Comparison of ENCODE assay signal across 1 cellular context in the genomic region with DNA sequence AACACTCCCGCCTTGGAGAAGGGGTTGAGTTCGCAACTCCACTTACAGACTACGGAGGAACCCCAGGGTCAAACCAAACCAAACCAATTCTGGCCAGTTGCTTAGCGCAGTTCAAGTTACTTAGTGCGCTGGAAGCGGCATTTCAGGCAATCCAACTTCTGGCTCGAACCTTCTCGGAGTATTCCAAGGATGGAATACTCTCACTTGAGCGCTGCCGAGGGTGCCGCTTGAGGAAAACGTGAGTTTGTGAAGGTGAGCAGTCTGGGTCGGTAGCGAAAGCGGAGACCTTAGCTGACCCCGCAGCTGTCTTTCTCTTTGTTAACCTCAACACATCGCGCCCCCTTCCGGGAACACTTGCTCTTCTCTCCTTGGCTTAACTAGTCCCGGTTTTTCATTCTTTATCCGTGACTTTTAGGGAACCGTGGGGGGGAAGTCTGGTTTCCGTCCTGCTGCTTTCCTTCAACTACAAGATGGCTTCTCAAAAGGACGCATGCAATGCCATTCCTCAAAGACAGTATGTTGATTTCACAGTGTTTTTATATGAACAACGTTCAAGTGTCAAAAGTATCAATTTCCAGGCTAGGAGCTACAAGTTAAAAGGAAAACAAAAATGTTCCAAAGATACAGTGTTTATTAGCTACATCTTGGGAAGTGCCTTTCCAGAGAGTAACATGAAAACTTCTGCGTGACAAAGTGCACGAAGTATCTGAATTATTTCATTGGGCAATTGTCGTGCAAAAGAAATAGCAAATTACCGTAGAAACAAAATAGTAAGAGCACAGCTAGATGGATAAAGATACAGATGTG.
TF ChIP-seq lines count a peak whose summit lies in the region.

No MANE protein-coding gene starts in this region.

TF ChIP-seq in HepG2, 621 proteins besides CTCF, POLR2A, EP300 and RAD21 (continued from another document and continues in another):
- TF ChIP-seq ARID5B (CRISPR knock-in tag; IDR thresholded peaks at IDR 0.05) (peak; percentile 39), NR3C1 (CRISPR knock-in tag; IDR thresholded peaks at IDR 0.05) (no peak), ATF3 (CRISPR knock-in tag; IDR thresholded peaks at IDR 0.05) (0 out of 2 replicates have a peak, but pooled peaks have one; percentile 7), NFE2L2 (IDR thresholded peaks at IDR 0.05; ENCODE audit: low read length) (no peak), ZNF101 (CRISPR knock-in tag; IDR thresholded peaks at IDR 0.05; ENCODE audit: borderline replicate concordance, low read depth) (no peak), GPBP1L1 (CRISPR knock-in tag; IDR thresholded peaks at IDR 0.05) (no peak), ZMYM4 (CRISPR knock-in tag; IDR thresholded peaks at IDR 0.05) (peak; percentile 48; the same call in 1 of the 2 replicates), TIGD3 (CRISPR knock-in tag; IDR thresholded peaks at IDR 0.05; ENCODE audit: borderline replicate concordance) (0 out of 2 replicates have a peak, but pooled peaks have one; percentile 22), ESRRA (CRISPR knock-in tag; IDR thresholded peaks at IDR 0.05; ENCODE audit: low read depth) (0 out of 2 replicates have a peak, but pooled peaks have one; percentile 51), ZNF839 (CRISPR knock-in tag; IDR thresholded peaks at IDR 0.05; ENCODE audit: borderline replicate concordance) (no peak), SOX13 (IDR thresholded peaks at IDR 0.05) (no peak), SOX13 (CRISPR knock-in tag; conservative IDR thresholded peaks at IDR 0.05 in 1 of 2, IDR thresholded peaks at IDR 0.05 in 1 of 2) (peak in 1 of 2 experiments; percentile 44; a peak in 1 of 4 replicates), ERF (CRISPR knock-in tag; IDR thresholded peaks at IDR 0.05) (0 out of 2 replicates have a peak, but pooled peaks have one; percentile 2), NR2F6 (IDR thresholded peaks at IDR 0.05) (peak; percentile 86), NR2F6 (CRISPR knock-in tag; IDR thresholded peaks at IDR 0.05) (peak; percentile 84), SRY (CRISPR knock-in tag; IDR thresholded peaks at IDR 0.05) (no peak; the same call in 1 of the 2 replicates), RARA (CRISPR knock-in tag; IDR thresholded peaks at IDR 0.05) (peak; percentile 42; the same call in 1 of the 2 replicates), HOMEZ (CRISPR knock-in tag; IDR thresholded peaks at IDR 0.05; ENCODE audit: low read depth) (0 out of 2 replicates have a peak, but pooled peaks have one; percentile 18), ZNF782 (CRISPR knock-in tag; IDR thresholded peaks at IDR 0.05; ENCODE audit: borderline replicate concordance) (peak; percentile 5; the same call in 1 of the 2 replicates), SYNCRIP (IDR thresholded peaks at IDR 0.05; ENCODE audit: insufficient read depth, low read depth, low read length) (no peak), DR1 (CRISPR knock-in tag; IDR thresholded peaks at IDR 0.05) (0 out of 2 replicates have a peak, but pooled peaks have one; percentile 28), KLF12 (CRISPR knock-in tag; IDR thresholded peaks at IDR 0.05; ENCODE audit: borderline replicate concordance) (0 out of 2 replicates have a peak, but pooled peaks have one; percentile 21), ZXDC (CRISPR knock-in tag; IDR thresholded peaks at IDR 0.05) (no peak), ZNF788 (CRISPR knock-in tag; IDR thresholded peaks at IDR 0.05; ENCODE audit: borderline replicate concordance) (no peak), KMT2A (CRISPR knock-in tag; IDR thresholded peaks at IDR 0.05) (peak; percentile 65; the same call in 1 of the 2 replicates), ZNF740 (CRISPR knock-in tag; IDR thresholded peaks at IDR 0.05) (peak; percentile 96), REXO4 (CRISPR knock-in tag; IDR thresholded peaks at IDR 0.05; ENCODE audit: borderline replicate concordance) (no peak), CHD4 (IDR thresholded peaks at IDR 0.05; ENCODE audit: borderline replicate concordance, low read length) (peak; percentile 38; the same call in 1 of the 2 replicates), ZNF552 (CRISPR knock-in tag; IDR thresholded peaks at IDR 0.05; ENCODE audit: borderline replicate concordance) (no peak), ZNF775 (CRISPR knock-in tag; IDR thresholded peaks at IDR 0.05; ENCODE audit: borderline replicate concordance) (no peak), PCBP1 (IDR thresholded peaks at IDR 0.05; ENCODE audit: borderline replicate concordance, low read depth, low read length) (no peak)
- TF ChIP-seq, protein P1, sequence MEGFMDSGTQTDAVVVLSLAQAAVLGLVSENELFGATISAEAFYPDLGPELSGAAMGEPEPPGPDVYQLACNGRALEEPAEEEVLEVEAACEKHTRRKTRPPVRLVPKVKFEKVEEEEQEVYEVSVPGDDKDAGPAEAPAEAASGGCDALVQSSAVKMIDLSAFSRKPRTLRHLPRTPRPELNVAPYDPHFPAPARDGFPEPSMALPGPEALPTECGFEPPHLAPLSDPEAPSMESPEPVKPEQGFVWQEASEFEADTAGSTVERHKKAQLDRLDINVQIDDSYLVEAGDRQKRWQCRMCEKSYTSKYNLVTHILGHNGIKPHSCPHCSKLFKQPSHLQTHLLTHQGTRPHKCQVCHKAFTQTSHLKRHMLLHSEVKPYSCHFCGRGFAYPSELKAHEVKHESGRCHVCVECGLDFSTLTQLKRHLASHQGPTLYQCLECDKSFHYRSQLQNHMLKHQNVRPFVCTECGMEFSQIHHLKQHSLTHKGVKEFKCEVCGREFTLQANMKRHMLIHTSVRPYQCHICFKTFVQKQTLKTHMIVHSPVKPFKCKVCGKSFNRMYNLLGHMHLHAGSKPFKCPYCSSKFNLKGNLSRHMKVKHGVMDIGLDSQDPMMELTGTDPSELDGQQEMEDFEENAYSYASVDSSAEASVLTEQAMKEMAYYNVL (CRISPR knock-in tag; IDR thresholded peaks at IDR 0.05; ENCODE audit: borderline replicate concordance): no peak
- TF ChIP-seq, protein P2, sequence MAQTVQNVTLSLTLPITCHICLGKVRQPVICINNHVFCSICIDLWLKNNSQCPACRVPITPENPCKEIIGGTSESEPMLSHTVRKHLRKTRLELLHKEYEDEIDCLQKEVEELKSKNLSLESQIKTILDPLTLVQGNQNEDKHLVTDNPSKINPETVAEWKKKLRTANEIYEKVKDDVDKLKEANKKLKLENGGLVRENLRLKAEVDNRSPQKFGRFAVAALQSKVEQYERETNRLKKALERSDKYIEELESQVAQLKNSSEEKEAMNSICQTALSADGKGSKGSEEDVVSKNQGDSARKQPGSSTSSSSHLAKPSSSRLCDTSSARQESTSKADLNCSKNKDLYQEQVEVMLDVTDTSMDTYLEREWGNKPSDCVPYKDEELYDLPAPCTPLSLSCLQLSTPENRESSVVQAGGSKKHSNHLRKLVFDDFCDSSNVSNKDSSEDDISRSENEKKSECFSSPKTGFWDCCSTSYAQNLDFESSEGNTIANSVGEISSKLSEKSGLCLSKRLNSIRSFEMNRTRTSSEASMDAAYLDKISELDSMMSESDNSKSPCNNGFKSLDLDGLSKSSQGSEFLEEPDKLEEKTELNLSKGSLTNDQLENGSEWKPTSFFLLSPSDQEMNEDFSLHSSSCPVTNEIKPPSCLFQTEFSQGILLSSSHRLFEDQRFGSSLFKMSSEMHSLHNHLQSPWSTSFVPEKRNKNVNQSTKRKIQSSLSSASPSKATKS (CRISPR knock-in tag; IDR thresholded peaks at IDR 0.05): no peak
- TF ChIP-seq, protein P3, sequence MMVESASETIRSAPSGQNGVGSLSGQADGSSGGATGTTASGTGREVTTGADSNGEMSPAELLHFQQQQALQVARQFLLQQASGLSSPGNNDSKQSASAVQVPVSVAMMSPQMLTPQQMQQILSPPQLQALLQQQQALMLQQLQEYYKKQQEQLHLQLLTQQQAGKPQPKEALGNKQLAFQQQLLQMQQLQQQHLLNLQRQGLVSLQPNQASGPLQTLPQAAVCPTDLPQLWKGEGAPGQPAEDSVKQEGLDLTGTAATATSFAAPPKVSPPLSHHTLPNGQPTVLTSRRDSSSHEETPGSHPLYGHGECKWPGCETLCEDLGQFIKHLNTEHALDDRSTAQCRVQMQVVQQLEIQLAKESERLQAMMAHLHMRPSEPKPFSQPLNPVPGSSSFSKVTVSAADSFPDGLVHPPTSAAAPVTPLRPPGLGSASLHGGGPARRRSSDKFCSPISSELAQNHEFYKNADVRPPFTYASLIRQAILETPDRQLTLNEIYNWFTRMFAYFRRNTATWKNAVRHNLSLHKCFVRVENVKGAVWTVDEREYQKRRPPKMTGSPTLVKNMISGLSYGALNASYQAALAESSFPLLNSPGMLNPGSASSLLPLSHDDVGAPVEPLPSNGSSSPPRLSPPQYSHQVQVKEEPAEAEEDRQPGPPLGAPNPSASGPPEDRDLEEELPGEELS (CRISPR knock-in tag; IDR thresholded peaks at IDR 0.05): 0 out of 2 replicates have a peak, but pooled peaks have one; percentile 1
